Comparison of ENCODE assay signal across 14 cellular contexts in genomic region chr1:8019229-8019620, GRCh38. TPM values are rescaled to one million over a fixed set of nuclear protein-coding genes. Genes with fewer than 3 reads are reported as not detected.
DNase-seq lines count a peak whose midpoint lies in the region; ATAC-seq, FAIRE-seq and TF ChIP-seq lines count a peak whose summit lies in the region.
"Had no signal": no experiment of that assay in that cellular context is flagged by ENCODE, and none has a peak within 500 bp of the region (broad histone marks: within the 10 kb centered on the region; RNA-seq: fewer than 3 reads in every experiment).

No MANE protein-coding gene starts in this region.

- H3K36me3 ChIP-seq in astrocyte (ENCODE audit: insufficient read depth, low read length) (peaks cover 7% of the 10 kb centered on the region), pancreas (peaks cover 0 to 52% (median 11%) of the 10 kb centered on the region in 3 donors)

- H3K27me3 Mint-ChIP-seq in astrocyte (ENCODE audit: low read depth, unreplicated experiment) = no peaks in the 10 kb centered on the region
- peaks cover 25% of the 10 kb centered on the region for H3K27me3 Mint-ChIP-seq in activated CD4-positive, alpha-beta memory T cell treated with anti-CD3 and anti-CD28 coated beads for 36 hours

- CTCF ChIA-PET in activated CD4-positive, alpha-beta memory T cell treated with anti-CD3 and anti-CD28 coated beads for 36 hours (lab: Charles Lee) = interaction anchor here (0.7 to 9.5 kb wide), 6 partner anchors 20 to 330 kb away, joined by 3 to 156 read pairs (median 4); partner anchors contain the start of gene SLC45A1

- WGBS in pancreas, 2 donors = 91 to 95% methylated on average over 5 of the region's 5 CpGs

- peaks cover 84% of the 10 kb centered on the region for H3K4me1 Mint-ChIP-seq in astrocyte (ENCODE audit: low read depth, unreplicated experiment)
- H3K4me1 Mint-ChIP-seq in activated CD4-positive, alpha-beta memory T cell treated with anti-CD3 and anti-CD28 coated beads for 36 hours (ENCODE audit: low read depth) = peaks cover 2% of the 10 kb centered on the region

- H3K27ac Mint-ChIP-seq in astrocyte (ENCODE audit: unreplicated experiment) = peak overlapping the region; percentile 90
- H3K27ac Mint-ChIP-seq in activated CD4-positive, alpha-beta memory T cell treated with anti-CD3 and anti-CD28 coated beads for 36 hours = no peak overlapping the region
- H3K27ac Mint-ChIP-seq: activated naive CD4-positive, alpha-beta T cell treated with anti-CD3 and anti-CD28 coated beads for 36 hours; IgD-negative memory B cell had no signal

- H4K20me1 ChIP-seq in astrocyte (ENCODE audit: insufficient read depth, low read length) = peaks cover 94% of the 10 kb centered on the region

- DNase-seq in astrocyte (ENCODE audit: low read depth) (no peak), fibroblast of villous mesenchyme (ENCODE audit: low read depth) (peak; percentile 24), pancreas (no peak), frontal cortex (ENCODE audit: low spot score in 2 of 2) (no peak), midbrain (lab: John Stamatoyannopoulos, UW) (no peak)
- no peak for DNase-seq in activated CD8-positive, alpha-beta memory T cell treated with anti-CD3 and anti-CD28 coated beads, Interleukin-2, amount 50 U/mL, for 48 hours
- DNase-seq in activated CD4-positive, alpha-beta memory T cell treated with anti-CD3 and anti-CD28 coated beads for 36 hours = no peak
- DNase-seq: activated naive CD4-positive, alpha-beta T cell treated with anti-CD3 and anti-CD28 coated beads for 36 hours; cortex of kidney; foreskin melanocyte; left lung; NCI-H1436; Right ventricle myocardium superior had no signal

- H2AFZ ChIP-seq in astrocyte (ENCODE audit: low read depth, low read length) = no peak overlapping the region

- TF ChIP-seq CTCF in astrocyte (IDR thresholded peaks at IDR 0.05; ENCODE audit: insufficient read depth, low read depth, low read length) = no peak
- no peak for TF ChIP-seq CTCF in fibroblast of villous mesenchyme (IDR thresholded peaks at IDR 0.05; ENCODE audit: insufficient read depth, low read depth, low read length)
- no peak for TF ChIP-seq CTCF in pancreas (IDR thresholded peaks at IDR 0.05)

- H3K79me2 ChIP-seq in astrocyte (ENCODE audit: insufficient read depth, low read length) = peaks cover 100% of the 10 kb centered on the region

- H3K9me3 Mint-ChIP-seq in astrocyte (ENCODE audit: unreplicated experiment) = no peaks in the 10 kb centered on the region
- no peaks in the 10 kb centered on the region for H3K9me3 Mint-ChIP-seq in activated CD4-positive, alpha-beta memory T cell treated with anti-CD3 and anti-CD28 coated beads for 36 hours
- H3K9me3 Mint-ChIP-seq: activated naive CD4-positive, alpha-beta T cell treated with anti-CD3 and anti-CD28 coated beads for 36 hours; IgD-negative memory B cell had no signal

- H3K27ac ChIP-seq in astrocyte (ENCODE audit: low read depth, low read length) (peak overlapping the region; percentile 45), pancreas (peak overlapping the region; percentile 43 to 100 (median 99))

- peak overlapping the region; percentile 46 for H3K4me3 Mint-ChIP-seq in astrocyte (ENCODE audit: unreplicated experiment)
- H3K4me3 Mint-ChIP-seq in activated CD4-positive, alpha-beta memory T cell treated with anti-CD3 and anti-CD28 coated beads for 36 hours = no peak overlapping the region
- H3K4me3 Mint-ChIP-seq: activated naive CD4-positive, alpha-beta T cell treated with anti-CD3 and anti-CD28 coated beads for 36 hours; IgD-negative memory B cell had no signal

- POLR2A ChIA-PET in activated CD4-positive, alpha-beta memory T cell treated with anti-CD3 and anti-CD28 coated beads for 36 hours (lab: Charles Lee) = no interaction called here

- H3K36me3 Mint-ChIP-seq in astrocyte (ENCODE audit: low read depth, unreplicated experiment) = peaks cover 2% of the 10 kb centered on the region
- H3K36me3 Mint-ChIP-seq in activated CD4-positive, alpha-beta memory T cell treated with anti-CD3 and anti-CD28 coated beads for 36 hours = no peaks in the 10 kb centered on the region
- H3K36me3 Mint-ChIP-seq: IgD-negative memory B cell had no signal

- H3K27me3 ChIP-seq in astrocyte (ENCODE audit: insufficient read depth, low read length) (no peaks in the 10 kb centered on the region), pancreas (no peaks in the 10 kb centered on the region)

- H3K4me3 ChIP-seq in astrocyte (ENCODE audit: insufficient read depth, low read depth, low read length) = no peak overlapping the region
- peak overlapping the region; percentile 40 for H3K4me3 ChIP-seq in fibroblast of villous mesenchyme (ENCODE audit: low read depth, low read length)
- H3K4me3 ChIP-seq in pancreas = peak overlapping the region in 1 of 4 donors; percentile 89
- H3K4me3 ChIP-seq: left lung had no signal

- no peak for FAIRE-seq in astrocyte (lab: Jason Lieb, UNC)
- FAIRE-seq in pancreas (lab: Jason Lieb, UNC) = no peak
- FAIRE-seq in frontal cortex (lab: Jason Lieb, UNC) = no peak

- H3K9me3 ChIP-seq in astrocyte (ENCODE audit: insufficient read depth, low read depth, low read length) (no peaks in the 10 kb centered on the region), pancreas (no peaks in the 10 kb centered on the region)
- H3K9me3 ChIP-seq: left lung had no signal

- no peak overlapping the region for H3K9ac ChIP-seq in astrocyte (ENCODE audit: low read length)

- intact Hi-C loops in pancreas (cut with DNase I) = no loop called here
- intact Hi-C loops in activated CD4-positive, alpha-beta memory T cell treated with anti-CD3 and anti-CD28 coated beads for 36 hours (cut with micrococcal nuclease) = no loop called here

- ATAC-seq in pancreas = no peak

- H3K4me1 ChIP-seq in astrocyte (ENCODE audit: insufficient read depth, low read length) (peaks cover 85% of the 10 kb centered on the region), pancreas (peaks cover 31 to 73% (median 33%) of the 10 kb centered on the region in 3 donors)

- H3K4me2 ChIP-seq in astrocyte (ENCODE audit: low read length) = peak overlapping the region; percentile 62

RNA-seq across cellular contexts. Expression of gene ERRFI1, which starts 6.9 kb away (rescaled TPM):
- total RNA-seq in astrocyte (81.5 and 119 TPM in 2 replicates), fibroblast of villous mesenchyme (34.8 and 70.4 TPM in 2 replicates), pancreas (100 to 1,000 TPM in 3 of 6 donors, 10 to 100 TPM in 3; 36.4 to 392 (median 81.7) TPM), frontal cortex (20.4 TPM)
- 100 to 1,000 TPM in 1 of 2 donors, 10 to 100 TPM in 1; 88.2 to 129 TPM for polyA plus RNA-seq in pancreas
- 1 to 10 TPM; 1.5 to 1.9 TPM for total RNA-seq in activated CD4-positive, alpha-beta memory T cell treated with anti-CD3 and anti-CD28 coated beads for 36 hours

RNA-seq across cellular contexts. Expression of gene PARK7, which starts 57.7 kb away (rescaled TPM):
- total RNA-seq in astrocyte (268 and 282 TPM in 2 replicates), fibroblast of villous mesenchyme (172 and 198 TPM in 2 replicates), pancreas (100 to 1,000 TPM in 5 of 6 donors, 10 to 100 TPM in 1; 99.8 to 143 (median 134) TPM), frontal cortex (160 TPM)
- polyA plus RNA-seq in pancreas = 100 to 1,000 TPM; 174 to 176 TPM
- total RNA-seq in activated CD4-positive, alpha-beta memory T cell treated with anti-CD3 and anti-CD28 coated beads for 36 hours = 100 to 1,000 TPM; 429 to 457 TPM
